In genomic region chr1:243496806-243497205, GRCh38 we compare ENCODE assay signal across 17 cellular contexts.
DNase-seq lines count a peak whose midpoint lies in the region; ATAC-seq and TF ChIP-seq lines count a peak whose summit lies in the region.
"Had no signal": no experiment of that assay in that cellular context is flagged by ENCODE, and none has a peak within 500 bp of the region (broad histone marks: within the 10 kb centered on the region; RNA-seq: fewer than 3 reads in every experiment).

No MANE protein-coding gene starts in this region.

- H3K4me1 Mint-ChIP-seq in activated CD4-positive, alpha-beta T cell treated with anti-CD3 and anti-CD28 coated beads, Interleukin-2, amount 10 ng/mL, durations not matched to agents 24 days and 14 days, result peaks cover 5% of the 10 kb centered on the region
- peaks cover 33% of the 10 kb centered on the region for H3K4me1 Mint-ChIP-seq in brain
- peaks cover 23 to 24% of the 10 kb centered on the region in 2 donors for H3K4me1 Mint-ChIP-seq in stimulated activated naive B cell treated with anti-CD40 and anti-IgM and Interleukin-4, amounts not matched to agents 10 μg/mL and 1 μg/mL and 100 μg/mL, for 72 hours
- H3K4me1 Mint-ChIP-seq: CD4-positive, CD25-positive, alpha-beta regulatory T cell had no signal

- H3K9me3 ChIP-seq in lower lobe of right lung, result no peaks in the 10 kb centered on the region
- H3K9me3 ChIP-seq: adrenal gland, SJSA1, tibial artery had no signal

- H3K27ac ChIP-seq in lower lobe of right lung, result peak overlapping the region; percentile 77
- H3K27ac ChIP-seq: SJSA1 had no signal

- peaks cover 11% of the 10 kb centered on the region for H3K36me3 ChIP-seq in lower lobe of right lung
- H3K36me3 ChIP-seq: adrenal gland had no signal

- no peaks in the 10 kb centered on the region for H3K27me3 ChIP-seq in lower lobe of right lung (ENCODE audit: low read depth)
- H3K27me3 ChIP-seq: adrenal gland, SJSA1, tibial artery had no signal

- intact Hi-C loops in activated CD4-positive, alpha-beta T cell treated with anti-CD3 and anti-CD28 coated beads, Interleukin-2, amount 10 ng/mL, durations not matched to agents 24 days and 14 days (cut with micrococcal nuclease), result no loop called here
- intact Hi-C loops in lower lobe of right lung (cut with DNase I), result no loop called here

- no peak for ATAC-seq in lower lobe of right lung
- ATAC-seq in stimulated activated naive B cell treated with anti-CD40 and anti-IgM and Interleukin-4, amounts not matched to agents 10 μg/mL and 1 μg/mL and 100 μg/mL, for 72 hours (replicated peaks), result no peak
- ATAC-seq in HG02798 (IDR thresholded peaks at IDR 0.05; ENCODE audit: poor library complexity, unreplicated experiment), result no peak
- ATAC-seq: activated T-cell treated with anti-CD3 and anti-CD28 coated beads, Interleukin-2, amount 50 U/mL, for 72 hours had no signal

- H3K36me3 Mint-ChIP-seq in activated CD4-positive, alpha-beta T cell treated with anti-CD3 and anti-CD28 coated beads, Interleukin-2, amount 10 ng/mL, durations not matched to agents 24 days and 14 days (ENCODE audit: low read depth), result peaks cover 2% of the 10 kb centered on the region
- H3K36me3 Mint-ChIP-seq in brain, result peaks cover 52% of the 10 kb centered on the region
- peaks cover 15 to 47% of the 10 kb centered on the region in 2 donors for H3K36me3 Mint-ChIP-seq in stimulated activated naive B cell treated with anti-CD40 and anti-IgM and Interleukin-4, amounts not matched to agents 10 μg/mL and 1 μg/mL and 100 μg/mL, for 72 hours

- TF ChIP-seq CTCF in brain (conservative IDR thresholded peaks at IDR 0.05) (no peak), lower lobe of right lung (IDR thresholded peaks at IDR 0.05) (no peak)

- no peak for DNase-seq in activated CD4-positive, alpha-beta T cell treated with anti-CD3 and anti-CD28 coated beads, Interleukin-2, amount 10 ng/mL, durations not matched to agents 24 days and 14 days
- DNase-seq in activated CD4-positive, alpha-beta T cell treated with anti-CD3 and anti-CD28 coated beads, Interleukin-2, amount 50 U/mL, for 4 hours, result no peak
- DNase-seq in lower lobe of right lung (no peak), epidermal melanocyte (ENCODE audit: insufficient read length, low spot score) (no peak), NCI-H82 (lab: John Stamatoyannopoulos, UW) (no peak)
- DNase-seq in stimulated activated naive B cell treated with anti-CD40 and anti-IgM and Interleukin-4, amounts not matched to agents 10 μg/mL and 1 μg/mL and 100 μg/mL, for 72 hours, result no peak
- DNase-seq: activated CD4-positive, alpha-beta T cell treated with anti-CD3 and anti-CD28 coated beads, Interleukin-2, amount 50 U/mL, for 1 hour; activated T-cell treated with anti-CD3 and anti-CD28 coated beads, Interleukin-2, amount 50 U/mL, for 72 hours; CD4-positive, CD25-positive, alpha-beta regulatory T cell; NCI-H187 treated with DMSO at 0.1 percent for 48 hours; NCI-H526 had no signal

- H3K9me3 Mint-ChIP-seq in activated CD4-positive, alpha-beta T cell treated with anti-CD3 and anti-CD28 coated beads, Interleukin-2, amount 10 ng/mL, durations not matched to agents 24 days and 14 days, result no peaks in the 10 kb centered on the region
- H3K9me3 Mint-ChIP-seq in brain, result peaks cover 0 to 16% (median 8%) of the 10 kb centered on the region in 5 experiments
- no peaks in the 10 kb centered on the region for H3K9me3 Mint-ChIP-seq in stimulated activated naive B cell treated with anti-CD40 and anti-IgM and Interleukin-4, amounts not matched to agents 10 μg/mL and 1 μg/mL and 100 μg/mL, for 72 hours
- H3K9me3 Mint-ChIP-seq: activated T-cell treated with anti-CD3 and anti-CD28 coated beads, Interleukin-2, amount 50 U/mL, for 72 hours had no signal

- H3K4me1 ChIP-seq in lower lobe of right lung, result peaks cover 25% of the 10 kb centered on the region
- H3K4me1 ChIP-seq: SJSA1 had no signal

- peak overlapping the region; percentile 56 for H3K27ac Mint-ChIP-seq in activated CD4-positive, alpha-beta T cell treated with anti-CD3 and anti-CD28 coated beads, Interleukin-2, amount 10 ng/mL, durations not matched to agents 24 days and 14 days
- peak overlapping the region; percentile 57 to 84 (median 77) for H3K27ac Mint-ChIP-seq in brain
- H3K27ac Mint-ChIP-seq in stimulated activated naive B cell treated with anti-CD40 and anti-IgM and Interleukin-4, amounts not matched to agents 10 μg/mL and 1 μg/mL and 100 μg/mL, for 72 hours, result peak overlapping the region; percentile 9
- H3K27ac Mint-ChIP-seq: activated T-cell treated with anti-CD3 and anti-CD28 coated beads, Interleukin-2, amount 50 U/mL, for 72 hours; progenitor cell of endocrine pancreas had no signal

- H3K27me3 Mint-ChIP-seq in activated CD4-positive, alpha-beta T cell treated with anti-CD3 and anti-CD28 coated beads, Interleukin-2, amount 10 ng/mL, durations not matched to agents 24 days and 14 days, result no peaks in the 10 kb centered on the region
- H3K27me3 Mint-ChIP-seq in brain, result peaks cover 6% of the 10 kb centered on the region
- H3K27me3 Mint-ChIP-seq in stimulated activated naive B cell treated with anti-CD40 and anti-IgM and Interleukin-4, amounts not matched to agents 10 μg/mL and 1 μg/mL and 100 μg/mL, for 72 hours, result no peaks in the 10 kb centered on the region
- H3K27me3 Mint-ChIP-seq: CD4-positive, CD25-positive, alpha-beta regulatory T cell; progenitor cell of endocrine pancreas had no signal

- H3K4me3 Mint-ChIP-seq in activated CD4-positive, alpha-beta T cell treated with anti-CD3 and anti-CD28 coated beads, Interleukin-2, amount 10 ng/mL, durations not matched to agents 24 days and 14 days, result no peak overlapping the region
- H3K4me3 Mint-ChIP-seq in brain, result no peak overlapping the region
- H3K4me3 Mint-ChIP-seq in stimulated activated naive B cell treated with anti-CD40 and anti-IgM and Interleukin-4, amounts not matched to agents 10 μg/mL and 1 μg/mL and 100 μg/mL, for 72 hours, result peak overlapping the region in 1 of 2 donors; percentile 59
- H3K4me3 Mint-ChIP-seq: activated T-cell treated with anti-CD3 and anti-CD28 coated beads, Interleukin-2, amount 50 U/mL, for 72 hours; CD4-positive, CD25-positive, alpha-beta regulatory T cell had no signal

- H3K4me3 ChIP-seq in lower lobe of right lung, result no peak overlapping the region
- H3K4me3 ChIP-seq: adrenal gland, SJSA1, tibial artery had no signal

Comparison
In these comparisons a context has a peak if more than half of its experiments do, and no peak if none do; other contexts are left out.
1. H3K27ac Mint-ChIP-seq: peak in every context shown above with its lines; median percentile 77 in brain; 56 in activated CD4-positive, alpha-beta T cell treated with anti-CD3 and anti-CD28 coated beads, Interleukin-2, amount 10 ng/mL, durations not matched to agents 24 days and 14 days; 9 in stimulated activated naive B cell treated with anti-CD40 and anti-IgM and Interleukin-4, amounts not matched to agents 10 μg/mL and 1 μg/mL and 100 μg/mL, for 72 hours.